16 cellular contexts compared by ENCODE assay signal in genomic region chr19:39111593-39112199, GRCh38. TPM values are rescaled to one million over a fixed set of nuclear protein-coding genes. Genes with fewer than 3 reads are reported as not detected.
DNase-seq lines count a peak whose midpoint lies in the region; ATAC-seq and TF ChIP-seq lines count a peak whose summit lies in the region.
"Had no signal": no experiment of that assay in that cellular context is flagged by ENCODE, and none has a peak within 500 bp of the region (broad histone marks: within the 10 kb centered on the region; RNA-seq: fewer than 3 reads in every experiment).

No MANE protein-coding gene starts in this region.

- 17 to 35% methylated on average over 17 of the region's 18 CpGs for WGBS in lower leg skin, 2 donors

- POLR2A ChIA-PET in Panc1 (lab: Charles Lee) = interaction anchor here (0.6 kb wide), 3 partner anchors 66 to 219 kb away, joined by 3 to 4 read pairs (median 4); no protein-coding TSS in a partner anchor

- TF ChIP-seq CTCF in Panc1 (IDR thresholded peaks at IDR 0.05) (no peak), epithelial cell of esophagus (IDR thresholded peaks at IDR 0.05; ENCODE audit: insufficient read depth, low read depth, low read length, missing control alignments) (no peak), lower leg skin (IDR thresholded peaks at IDR 0.05) (no peak), tibial artery (IDR thresholded peaks at IDR 0.05) (no peak)

- intact Hi-C loops in Panc1 (cut with micrococcal nuclease; ENCODE audit: unreplicated experiment) = no loop called here
- intact Hi-C loops in lower leg skin (cut with DNase I; ENCODE audit: low total_unique reads) = no loop called here
- intact Hi-C loops in tibial artery (cut with DNase I; ENCODE audit: low total_unique reads) = no loop called here

- H3K36me3 Mint-ChIP-seq in stimulated activated effector memory CD8-positive, alpha-beta T cell treated with anti-CD3 and anti-CD28 coated beads, Interleukin-12 subunit alpha, Interleukin-12 subunit beta, amount 100 ng/mL, for 72 hours = peaks cover 7% of the 10 kb centered on the region
- H3K36me3 Mint-ChIP-seq: natural killer cell treated with Interleukin-12 subunit alpha and Interleukin-12 subunit beta and Interleukin-15 and Interleukin-18, amount 100 ng/mL, for 72 hours had no signal

- H3K4me1 ChIP-seq in Panc1 (ENCODE audit: control insufficient read depth, insufficient read depth, low read length) (peaks cover 9% of the 10 kb centered on the region), tibial artery (peaks cover 0 to 8% (median 0%) of the 10 kb centered on the region in 4 donors)
- H3K4me1 ChIP-seq: gastrocnemius medialis, transverse colon had no signal

- H3K9me3 Mint-ChIP-seq in stimulated activated effector memory CD8-positive, alpha-beta T cell treated with anti-CD3 and anti-CD28 coated beads, Interleukin-12 subunit alpha, Interleukin-12 subunit beta, amount 100 ng/mL, for 72 hours = no peaks in the 10 kb centered on the region
- H3K9me3 Mint-ChIP-seq: activated T-cell treated with anti-CD3 and anti-CD28 coated beads, Interleukin-2, amount 50 U/mL, for 4 hours; dendritic cell treated with granulocyte-macrophage colony-stimulating factor and Interleukin-4, amounts not matched to agents 40 ng/mL and 50 ng/mL, for 4 days; natural killer cell treated with Interleukin-12 subunit alpha and Interleukin-12 subunit beta and Interleukin-15 and Interleukin-18, amount 100 ng/mL, for 72 hours had no signal

- H3K9me3 ChIP-seq in Panc1 (ENCODE audit: control insufficient read depth, insufficient read depth, low read depth, low read length) = no peaks in the 10 kb centered on the region
- no peaks in the 10 kb centered on the region for H3K9me3 ChIP-seq in tibial artery
- H3K9me3 ChIP-seq: gastrocnemius medialis, transverse colon had no signal

- H3K36me3 ChIP-seq in Panc1 (ENCODE audit: control insufficient read depth, insufficient read depth, low read length) (no peaks in the 10 kb centered on the region), tibial artery (no peaks in the 10 kb centered on the region)
- H3K36me3 ChIP-seq: gastrocnemius medialis, transverse colon had no signal

- H3K27ac ChIP-seq in Panc1 (ENCODE audit: low read length) = peak overlapping the region; percentile 52
- no peak overlapping the region for H3K27ac ChIP-seq in tibial artery
- H3K27ac ChIP-seq: gastrocnemius medialis, HL-60, transverse colon had no signal

- H3K4me3 Mint-ChIP-seq in stimulated activated effector memory CD8-positive, alpha-beta T cell treated with anti-CD3 and anti-CD28 coated beads, Interleukin-12 subunit alpha, Interleukin-12 subunit beta, amount 100 ng/mL, for 72 hours = no peak overlapping the region
- H3K4me3 Mint-ChIP-seq: activated T-cell treated with anti-CD3 and anti-CD28 coated beads, Interleukin-2, amount 50 U/mL, for 4 hours; dendritic cell treated with granulocyte-macrophage colony-stimulating factor and Interleukin-4, amounts not matched to agents 40 ng/mL and 50 ng/mL, for 4 days; natural killer cell treated with Interleukin-12 subunit alpha and Interleukin-12 subunit beta and Interleukin-15 and Interleukin-18, amount 100 ng/mL, for 72 hours had no signal

- CTCF ChIA-PET in Panc1 (lab: Charles Lee) = interaction anchor here (0.5 to 1.4 kb wide), 6 partner anchors 10 to 320 kb away, joined by 3 to 5 read pairs (median 4); no protein-coding TSS in a partner anchor

- peak overlapping the region; percentile 40 for H3K27ac Mint-ChIP-seq in stimulated activated effector memory CD8-positive, alpha-beta T cell treated with anti-CD3 and anti-CD28 coated beads, Interleukin-12 subunit alpha, Interleukin-12 subunit beta, amount 100 ng/mL, for 72 hours
- H3K27ac Mint-ChIP-seq: dendritic cell treated with granulocyte-macrophage colony-stimulating factor and Interleukin-4, amounts not matched to agents 40 ng/mL and 50 ng/mL, for 4 days; natural killer cell treated with Interleukin-12 subunit alpha and Interleukin-12 subunit beta and Interleukin-15 and Interleukin-18, amount 100 ng/mL, for 72 hours had no signal

- BruUV-seq in Panc1 (replicated peaks; lab: Mats Ljungman, UMichigan) = no TSS peak

- TF ChIP-seq POLR2A in lower leg skin (IDR thresholded peaks at IDR 0.05) = no peak

- peak in 2 of 3 experiments; percentile 24 to 38 for DNase-seq in NCI-H1417 (lab: John Stamatoyannopoulos, UW)
- DNase-seq in NCI-H1417 treated with DMSO at 0.1 percent for 48 hours (lab: John Stamatoyannopoulos, UW) = no peak
- no peak for DNase-seq in Panc1 (ENCODE audit: low read depth, low spot score)
- peak; percentile 63 for DNase-seq in epithelial cell of esophagus (ENCODE audit: low read depth)
- DNase-seq in stimulated activated effector memory CD8-positive, alpha-beta T cell treated with anti-CD3 and anti-CD28 coated beads, Interleukin-12 subunit alpha, Interleukin-12 subunit beta, amount 100 ng/mL, for 72 hours (ENCODE audit: low spot score in 2 of 2) = no peak
- no peak for DNase-seq in retina
- no peak for DNase-seq in lower leg skin (ENCODE audit: low spot score in 2 of 2)
- DNase-seq in tibial artery = no peak
- DNase-seq: activated CD4-positive, alpha-beta T cell treated with anti-CD3 and anti-CD28 coated beads for 1 hour; activated T-cell treated with anti-CD3 and anti-CD28 coated beads, Interleukin-2, amount 50 U/mL, for 4 hours; NCI-H82; transverse colon had no signal

- H3K27me3 ChIP-seq in Panc1 (ENCODE audit: control insufficient read depth, insufficient read depth, low read length) (no peaks in the 10 kb centered on the region), tibial artery (peaks cover 0 to 67% of the 10 kb centered on the region in 2 donors)

- H3K4me3 ChIP-seq in Panc1 (ENCODE audit: low read depth in 2 of 2, low read length in 2 of 2) (no peak overlapping the region), epithelial cell of esophagus (ENCODE audit: low read length) (no peak overlapping the region), lower leg skin (ENCODE audit: low read depth, poor library complexity, severe bottlenecking) (no peak overlapping the region), tibial artery (no peak overlapping the region)
- H3K4me3 ChIP-seq: gastrocnemius medialis, transverse colon had no signal

- in situ Hi-C loops in Panc1 (cut with HindIII; ENCODE audit: low pct_unique_long_range_greater_than_20kb, low sequenced_read_pairs) = loop anchor here (10.0 kb wide), 2 partner anchors 47 to 63 kb away; no protein-coding TSS in a partner anchor

- ATAC-seq in Panc1 = peak; percentile 46
- no peak for ATAC-seq in stimulated activated effector memory CD8-positive, alpha-beta T cell treated with anti-CD3 and anti-CD28 coated beads, Interleukin-12 subunit alpha, Interleukin-12 subunit beta, amount 100 ng/mL, for 72 hours
- ATAC-seq: activated T-cell treated with anti-CD3 and anti-CD28 coated beads, Interleukin-2, amount 50 U/mL, for 4 hours; natural killer cell treated with Interleukin-12 subunit alpha and Interleukin-12 subunit beta and Interleukin-15 and Interleukin-18, amount 100 ng/mL, for 72 hours had no signal

- H3K4me1 Mint-ChIP-seq in stimulated activated effector memory CD8-positive, alpha-beta T cell treated with anti-CD3 and anti-CD28 coated beads, Interleukin-12 subunit alpha, Interleukin-12 subunit beta, amount 100 ng/mL, for 72 hours = peaks cover 7% of the 10 kb centered on the region

RNA-seq across cellular contexts. Expression of gene PAK4, which starts 13.9 kb away (rescaled TPM):
- total RNA-seq in Panc1 (2021; ENCODE audit: unreplicated experiment) (311 TPM), lower leg skin (10 to 100 TPM; 30.9 to 65.7 (median 40.1) TPM)
- 362 TPM for polyA plus RNA-seq in Panc1 (2012; ENCODE audit: insufficient read length)

RNA-seq across cellular contexts. Expression of gene ACP7, which starts 27.5 kb away (rescaled TPM):
- total RNA-seq in Panc1 (2021; ENCODE audit: unreplicated experiment) = 10.3 TPM
- 8.1 TPM for polyA plus RNA-seq in Panc1 (2012; ENCODE audit: insufficient read length)
- 10 to 100 TPM; 20.8 to 46.5 (median 29.0) TPM for total RNA-seq in lower leg skin
- total RNA-seq: gastrocnemius medialis, transverse colon had no signal

Comparison
In these comparisons a context has a peak if more than half of its experiments do, and no peak if none do; other contexts are left out.
1. DNase-seq: peak in NCI-H1417 (2 of 3) and epithelial cell of esophagus (single experiment); none in NCI-H1417 treated with DMSO at 0.1 percent for 48 hours (single experiment), Panc1 (single experiment), stimulated activated effector memory CD8-positive, alpha-beta T cell treated with anti-CD3 and anti-CD28 coated beads, Interleukin-12 subunit alpha, Interleukin-12 subunit beta, amount 100 ng/mL, for 72 hours (0 of 2), retina (single experiment), lower leg skin (0 of 2) and tibial artery (0 of 2).